Comparison of ENCODE assay signal across 16 cellular contexts in genomic region chr14:99931308-99931707, GRCh38.
DNase-seq lines count a peak whose midpoint lies in the region; ATAC-seq, FAIRE-seq and TF ChIP-seq lines count a peak whose summit lies in the region.
"Had no signal": no experiment of that assay in that cellular context is flagged by ENCODE, and none has a peak within 500 bp of the region (broad histone marks: within the 10 kb centered on the region; RNA-seq: fewer than 3 reads in every experiment).

No MANE protein-coding gene starts in this region.

- H3K9me3 ChIP-seq in liver (ENCODE audit: control insufficient read depth in 4 of 4, low read length in 3 of 4) (no peaks in the 10 kb centered on the region), HepG2 (ENCODE audit: low read length) (no peaks in the 10 kb centered on the region), GM12878 (replicated peaks; ENCODE audit: control insufficient read depth, insufficient read depth, low read length) (peaks cover 1% of the 10 kb centered on the region; the same call in 2 of the 3 replicates)
- H3K9me3 ChIP-seq: BE2C had no signal

- no peak for TF ChIP-seq POLR2A in HepG2 (IDR thresholded peaks at IDR 0.05; ENCODE audit: insufficient read depth in 1 of 2, low read depth in 2 of 2, low read length in 2 of 2)
- no peak for TF ChIP-seq POLR2A in GM12878 (IDR thresholded peaks at IDR 0.05; ENCODE audit: low read depth, low read length)

- H3K36me3 ChIP-seq in liver (ENCODE audit: control insufficient read depth in 4 of 4, insufficient read depth in 3 of 4, low read depth in 1 of 4, low read length in 3 of 4) = no peaks in the 10 kb centered on the region
- H3K36me3 ChIP-seq in HepG2 (replicated peaks in 1 of 2; ENCODE audit: control insufficient read depth in 1 of 2, insufficient read depth in 2 of 2, low read length in 2 of 2) = no peaks in the 10 kb centered on the region
- no peaks in the 10 kb centered on the region for H3K36me3 ChIP-seq in GM12878 (ENCODE audit: control insufficient read depth in 2 of 2, insufficient read depth in 2 of 2, low read length in 1 of 2)
- H3K36me3 ChIP-seq: BE2C had no signal

- H3K9ac ChIP-seq in liver (ENCODE audit: low read depth in 1 of 2, low read length in 2 of 2) (no peak overlapping the region), HepG2 (ENCODE audit: insufficient read depth, low read depth, low read length) (no peak overlapping the region), GM12878 (ENCODE audit: control insufficient read depth, insufficient read depth, low read length) (no peak overlapping the region)
- H3K9ac ChIP-seq: GM23248 had no signal

- H3K4me1 ChIP-seq in liver (ENCODE audit: control insufficient read depth in 4 of 4, insufficient read depth in 4 of 4, low read length in 3 of 4) (peaks cover 0 to 9% (median 2%) of the 10 kb centered on the region in 4 donors), HepG2 (ENCODE audit: insufficient read depth, low read length) (no peaks in the 10 kb centered on the region), GM12878 (ENCODE audit: control insufficient read depth, insufficient read depth, low read length) (peaks cover 22% of the 10 kb centered on the region)

- FAIRE-seq in HepG2 (lab: Jason Lieb, UNC) (no peak), GM12878 (lab: Jason Lieb, UNC) (no peak)
- FAIRE-seq: A204.1, H54 had no signal

- in situ Hi-C loops in HepG2 (cut with HindIII; ENCODE audit: extremely low pct_ligation_motif_present, low pct_unique_long_range_greater_than_20kb) (no loop called here), GM12878 (cut with MboI) (no loop called here)

- CTCF ChIA-PET in HepG2 (lab: Yijun Ruan, JAX; ENCODE audit: low intra/inter-chr PET ratio, low total read pairs) = no interaction called here
- CTCF ChIA-PET in GM12878 (lab: Yijun Ruan, JAX) = interaction anchor here (0.7 to 2.9 kb wide), 3 partner anchors 15 to 34 kb away, joined by 3 to 15 read pairs (median 4); no protein-coding TSS in a partner anchor

- POLR2A ChIA-PET in HepG2 (lab: Yijun Ruan, JAX) (no interaction called here), GM12878 (lab: Charles Lee) (no interaction called here)
- POLR2A ChIA-PET in naive thymus-derived CD8-positive, alpha-beta T cell (lab: Charles Lee) = no interaction called here

- RAD21 ChIA-PET in GM12878 (lab: Charles Lee; ENCODE audit: unreplicated experiment) = no interaction called here

- H4K20me1 ChIP-seq in HepG2 (ENCODE audit: insufficient read depth, low read length) = no peaks in the 10 kb centered on the region
- no peaks in the 10 kb centered on the region for H4K20me1 ChIP-seq in GM12878 (ENCODE audit: control insufficient read depth, insufficient read depth)

- H3K27ac ChIP-seq in liver (ENCODE audit: low read depth in 1 of 2, low read length in 2 of 2) (no peak overlapping the region), HepG2 (ENCODE audit: extremely low read length, insufficient read depth, low read length) (no peak overlapping the region), GM12878 (ENCODE audit: control insufficient read depth, insufficient read depth) (no peak overlapping the region)
- H3K27ac ChIP-seq: C4-2B, GM23248 had no signal

- H3K9me3 Mint-ChIP-seq in naive thymus-derived CD8-positive, alpha-beta T cell = peaks cover 0 to 3% (median 0%) of the 10 kb centered on the region in 9 donors

- H3K4me3 Mint-ChIP-seq in naive thymus-derived CD8-positive, alpha-beta T cell = no peak overlapping the region
- H3K4me3 Mint-ChIP-seq: CD4-positive, alpha-beta memory T cell; IgD-negative memory B cell had no signal

- H3K4me2 ChIP-seq in HepG2 (ENCODE audit: low read depth, low read length) = no peak overlapping the region
- H3K4me2 ChIP-seq in GM12878 (ENCODE audit: control insufficient read depth, insufficient read depth) = peak overlapping the region; percentile 51

- H3K4me1 Mint-ChIP-seq in naive thymus-derived CD8-positive, alpha-beta T cell = peaks cover 0 to 1% (median 0%) of the 10 kb centered on the region in 4 donors
- H3K4me1 Mint-ChIP-seq: CD4-positive, alpha-beta memory T cell; IgD-negative memory B cell had no signal

- peaks cover 0 to 5% (median 2%) of the 10 kb centered on the region in 3 donors for H3K36me3 Mint-ChIP-seq in naive thymus-derived CD8-positive, alpha-beta T cell
- H3K36me3 Mint-ChIP-seq: CD4-positive, alpha-beta memory T cell; IgD-negative memory B cell had no signal

- H3K27me3 ChIP-seq in liver (ENCODE audit: control insufficient read depth in 4 of 4, insufficient read depth in 4 of 4, low read length in 3 of 4) = no peaks in the 10 kb centered on the region
- no peaks in the 10 kb centered on the region for H3K27me3 ChIP-seq in HepG2 (ENCODE audit: control insufficient read depth in 1 of 2, insufficient read depth in 2 of 2, low read length in 2 of 2)
- H3K27me3 ChIP-seq in GM12878 (replicated peaks in 1 of 2; ENCODE audit: control insufficient read depth in 2 of 2, insufficient read depth in 2 of 2, low read length in 1 of 2) = no peaks in the 10 kb centered on the region
- H3K27me3 ChIP-seq: BE2C had no signal

- SMC1A ChIA-PET in GM12878 (lab: Charles Lee; ENCODE audit: uncharacterized antibody, unreplicated experiment) = interaction anchor here (1.2 to 2.0 kb wide), 3 partner anchors 15 to 138 kb away, joined by 3 to 11 read pairs (median 4); no protein-coding TSS in a partner anchor

- intact Hi-C loops in HepG2 (cut with micrococcal nuclease; ENCODE audit: unreplicated experiment) = no loop called here
- intact Hi-C loops in GM12878 (cut with micrococcal nuclease; ENCODE audit: unreplicated experiment) = no loop called here
- intact Hi-C loops in Right ventricle myocardium superior (cut with DNase I) = no loop called here

- H3K4me3 ChIP-seq in liver (ENCODE audit: low read depth in 1 of 3, low read length in 3 of 3) (no peak overlapping the region), HepG2 (replicated peaks in 1 of 3; ENCODE audit: insufficient read depth in 1 of 3, low read depth in 2 of 3, low read length in 3 of 3) (no peak overlapping the region), GM12878 (no peak overlapping the region)
- H3K4me3 ChIP-seq: GM23248 had no signal

- BruUV-seq in HepG2 (replicated peaks; lab: Mats Ljungman, UMichigan) = no TSS peak
- BruUV-seq in GM12878 (replicated peaks; lab: Mats Ljungman, UMichigan) = no TSS peak

- DNase-seq in HepG2 (ENCODE audit: low spot score) = no peak
- DNase-seq in GM12878 (ENCODE audit: low read depth, low spot score) = no peak
- DNase-seq in Right ventricle myocardium superior = no peak
- DNase-seq in naive thymus-derived CD8-positive, alpha-beta T cell = no peak
- no peak for DNase-seq in NCI-H748 (lab: John Stamatoyannopoulos, UW; ENCODE audit: unreplicated experiment)
- DNase-seq: CD4-positive, alpha-beta memory T cell; DMS79 had no signal

- TF ChIP-seq EP300 in HepG2 (IDR thresholded peaks at IDR 0.05; ENCODE audit: low read depth in 2 of 2, low read length in 2 of 2) (no peak), HepG2 (CRISPR knock-in tag; IDR thresholded peaks at IDR 0.05; ENCODE audit: borderline replicate concordance) (no peak), GM12878 (IDR thresholded peaks at IDR 0.05; ENCODE audit: borderline replicate concordance in 1 of 2, control insufficient read depth in 1 of 2, low read depth in 2 of 2, low read length in 2 of 2) (no peak)

- ATAC-seq in HepG2 (no peak), GM21723 (IDR thresholded peaks at IDR 0.05; ENCODE audit: unreplicated experiment) (peak; percentile 13), GM12878 (no peak; the same call in 2 of the 3 replicates), Right ventricle myocardium superior (ENCODE audit: poor library complexity) (no peak)
- ATAC-seq in naive thymus-derived CD8-positive, alpha-beta T cell = no peak
- ATAC-seq: HCT116 had no signal

- 46% methylated on average over 4 of the region's 4 CpGs for WGBS in liver
- WGBS in HepG2 (ENCODE audit: low lambda C conversion rate) = 50% methylated on average over 4 of the region's 4 CpGs
- 51% methylated on average over 4 of the region's 4 CpGs for WGBS in GM12878 (ENCODE audit: insufficient coverage, insufficient replicate concordance, low lambda C conversion rate, missing lambda C conversion rate)

- peaks cover 0 to 22% (median 12%) of the 10 kb centered on the region in 5 donors for H3K27me3 Mint-ChIP-seq in naive thymus-derived CD8-positive, alpha-beta T cell

- H3K27ac Mint-ChIP-seq in naive thymus-derived CD8-positive, alpha-beta T cell = no peak overlapping the region
- H3K27ac Mint-ChIP-seq: CD4-positive, alpha-beta memory T cell; IgD-negative memory B cell had no signal

- no peak overlapping the region for H2AFZ ChIP-seq in HepG2 (ENCODE audit: low read length)
- no peak overlapping the region; the same call in 1 of the 2 replicates for H2AFZ ChIP-seq in GM12878 (ENCODE audit: control insufficient read depth, low read depth, low read length)
- H2AFZ ChIP-seq: GM23248 had no signal

- TF ChIP-seq RAD21 in liver (IDR thresholded peaks at IDR 0.05) = no peak
- no peak for TF ChIP-seq RAD21 in HepG2 (CRISPR knock-in tag; IDR thresholded peaks at IDR 0.05)
- no peak for TF ChIP-seq RAD21 in GM12878 (IDR thresholded peaks at IDR 0.05; ENCODE audit: insufficient read depth, low read depth, low read length)

- no peak for TF ChIP-seq CTCF in liver (IDR thresholded peaks at IDR 0.05; ENCODE audit: low read depth, low read length, missing input control)
- TF ChIP-seq CTCF in HepG2 (CRISPR knock-in tag; IDR thresholded peaks at IDR 0.05) = no peak
- no peak for TF ChIP-seq CTCF in GM12878 (IDR thresholded peaks at IDR 0.05 in 2 of 3, conservative IDR thresholded peaks at IDR 0.05 in 1 of 3; ENCODE audit: control insufficient read depth in 2 of 3, extremely low read depth in 1 of 3, insufficient read depth in 1 of 3, low read depth in 3 of 3, low read length in 3 of 3)

- H3K79me2 ChIP-seq in HepG2 (ENCODE audit: insufficient read depth, low read length) (no peaks in the 10 kb centered on the region), GM12878 (ENCODE audit: control insufficient read depth, insufficient read depth, low read length) (no peaks in the 10 kb centered on the region)

TF ChIP-seq in liver, 16 proteins besides CTCF, POLR2A, EP300 and RAD21:
- peak; percentile 79 to 80 for TF ChIP-seq HNF4A (conservative IDR thresholded peaks at IDR 0.05)
- no peak for TF ChIP-seq RXRA (IDR thresholded peaks at IDR 0.05)
- peak; percentile 35 for TF ChIP-seq SP1 (IDR thresholded peaks at IDR 0.05)

TF ChIP-seq in HepG2, 621 proteins besides CTCF, POLR2A, EP300 and RAD21:
- TF ChIP-seq ADNP (CRISPR knock-in tag; IDR thresholded peaks at IDR 0.05) = no peak
- no peak for TF ChIP-seq DMAP1 (CRISPR knock-in tag; IDR thresholded peaks at IDR 0.05)

TF ChIP-seq in GM12878, 131 proteins besides CTCF, POLR2A, EP300 and RAD21 (continues in another document):
- no peak for TF ChIP-seq SMC3 (IDR thresholded peaks at IDR 0.05; ENCODE audit: borderline replicate concordance, low read length)
- TF ChIP-seq BRCA1 (IDR thresholded peaks at IDR 0.05; ENCODE audit: low read depth, low read length) = no peak
- TF ChIP-seq EGR1 (IDR thresholded peaks at IDR 0.05; ENCODE audit: borderline replicate concordance in 1 of 2, low read depth in 2 of 2, low read length in 2 of 2) = no peak
